Comparison of ENCODE assay signal across 10 cellular contexts in genomic region chr3:172323894-172324590, GRCh38.
DNase-seq lines count a peak whose midpoint lies in the region; ATAC-seq and TF ChIP-seq lines count a peak whose summit lies in the region.
"Had no signal": no experiment of that assay in that cellular context is flagged by ENCODE, and none has a peak within 500 bp of the region (broad histone marks: within the 10 kb centered on the region; RNA-seq: fewer than 3 reads in every experiment).

No MANE protein-coding gene starts in this region.

- no peaks in the 10 kb centered on the region for H4K20me1 ChIP-seq in mammary epithelial cell (ENCODE audit: insufficient read depth, low read length)

- H3K9ac ChIP-seq in mammary epithelial cell (ENCODE audit: insufficient read depth, low read length): no peak overlapping the region

- no peak overlapping the region for H3K4me2 ChIP-seq in mammary epithelial cell (ENCODE audit: insufficient read depth, low read depth, low read length)

- TF ChIP-seq CTCF in mammary epithelial cell (conservative IDR thresholded peaks at IDR 0.05 in 1 of 2, IDR thresholded peaks at IDR 0.05 in 1 of 2; ENCODE audit: extremely low read depth in 1 of 2, insufficient read depth in 1 of 2, low read depth in 1 of 2, low read length in 2 of 2) (no peak), lower lobe of right lung (IDR thresholded peaks at IDR 0.05) (no peak), upper lobe of right lung (IDR thresholded peaks at IDR 0.05) (no peak)

- DNase-seq in stimulated activated CD4-positive, alpha-beta T cell treated with anti-CD3 and anti-CD28 coated beads, Interleukin-12 subunit alpha, Interleukin-12 subunit beta, amount 100 ng/mL, for 48 hours (ENCODE audit: low read depth in 2 of 3, low spot score in 1 of 3): peak in 2 of 3 donors; percentile 11 to 39
- no peak for DNase-seq in stimulated activated CD4-positive, alpha-beta T cell treated with anti-CD3 and anti-CD28 coated beads, Interleukin-4, amount 100 ng/mL, for 4 hours
- DNase-seq in mammary epithelial cell (peak; percentile 88), lower lobe of right lung (no peak), upper lobe of right lung (no peak), putamen (ENCODE audit: low spot score) (no peak), NCI-H1436 (lab: John Stamatoyannopoulos, UW) (no peak), DMS 273 (lab: John Stamatoyannopoulos, UW; ENCODE audit: unreplicated experiment) (no peak)
- DNase-seq: Kasumi-1 had no signal

- intact Hi-C loops in mammary epithelial cell (cut with micrococcal nuclease): no loop called here
- intact Hi-C loops in lower lobe of right lung (cut with DNase I): no loop called here
- intact Hi-C loops in upper lobe of right lung (cut with DNase I): no loop called here

- H3K9me3 ChIP-seq in mammary epithelial cell (replicated peaks; ENCODE audit: insufficient read depth, low read length): no peaks in the 10 kb centered on the region
- H3K9me3 ChIP-seq in lower lobe of right lung: no peaks in the 10 kb centered on the region
- H3K9me3 ChIP-seq in upper lobe of right lung: no peaks in the 10 kb centered on the region

- no peak overlapping the region for H2AFZ ChIP-seq in mammary epithelial cell (ENCODE audit: low read depth, low read length)

- ATAC-seq in lower lobe of right lung: peak; percentile 29 to 81
- peak; percentile 47 for ATAC-seq in upper lobe of right lung

- H3K36me3 ChIP-seq in mammary epithelial cell (ENCODE audit: insufficient read depth, low read length): peaks cover 10% of the 10 kb centered on the region
- peaks cover 57% of the 10 kb centered on the region for H3K36me3 ChIP-seq in lower lobe of right lung
- peaks cover 49% of the 10 kb centered on the region for H3K36me3 ChIP-seq in upper lobe of right lung

- in situ Hi-C loops in mammary epithelial cell (cut with MboI; ENCODE audit: low sequenced_read_pairs in 2 of 2): no loop called here

- H3K27me3 ChIP-seq in mammary epithelial cell (ENCODE audit: insufficient read depth, low read length) (no peaks in the 10 kb centered on the region), lower lobe of right lung (ENCODE audit: low read depth) (no peaks in the 10 kb centered on the region), upper lobe of right lung (no peaks in the 10 kb centered on the region)

- peaks cover 3% of the 10 kb centered on the region for H3K79me2 ChIP-seq in mammary epithelial cell (ENCODE audit: insufficient read depth, low read length)

- H3K4me1 ChIP-seq in mammary epithelial cell (ENCODE audit: insufficient read depth, low read length) (peaks cover 11% of the 10 kb centered on the region), lower lobe of right lung (peaks cover 19% of the 10 kb centered on the region), upper lobe of right lung (peaks cover 21% of the 10 kb centered on the region)

- WGBS in mammary epithelial cell (ENCODE audit: low coverage, missing lambda C conversion rate): 57% methylated on average over 10 of the region's 10 CpGs

- no TSS peak for BruUV-seq in mammary epithelial cell (replicated peaks; lab: Mats Ljungman, UMichigan)

- H3K27ac ChIP-seq in mammary epithelial cell (ENCODE audit: insufficient read depth, low read depth, low read length): peak overlapping the region; percentile 15
- no peak overlapping the region for H3K27ac ChIP-seq in lower lobe of right lung
- no peak overlapping the region for H3K27ac ChIP-seq in upper lobe of right lung
- H3K27ac ChIP-seq: C4-2B had no signal

- H3K4me3 ChIP-seq in mammary epithelial cell (replicated peaks in 1 of 3; ENCODE audit: insufficient read depth in 1 of 3, low read depth in 2 of 3, low read length in 3 of 3) (no peak overlapping the region), lower lobe of right lung (no peak overlapping the region), upper lobe of right lung (no peak overlapping the region)

- CTCF ChIA-PET in mammary epithelial cell (lab: Charles Lee; ENCODE audit: low non-redundant PET): no interaction called here

- dilution Hi-C loops in mammary epithelial cell (cut with HindIII; ENCODE audit: low sequenced_read_pairs): no loop called here

Comparison
In these comparisons a context has a peak if more than half of its experiments do, and no peak if none do; other contexts are left out.
1. DNase-seq: peak in stimulated activated CD4-positive, alpha-beta T cell treated with anti-CD3 and anti-CD28 coated beads, Interleukin-12 subunit alpha, Interleukin-12 subunit beta, amount 100 ng/mL, for 48 hours (2 of 3) and mammary epithelial cell (single experiment); none in stimulated activated CD4-positive, alpha-beta T cell treated with anti-CD3 and anti-CD28 coated beads, Interleukin-4, amount 100 ng/mL, for 4 hours (0 of 2), lower lobe of right lung (single experiment), upper lobe of right lung (single experiment), putamen (single experiment), NCI-H1436 (single experiment) and DMS 273 (single experiment).